Comparison of ENCODE assay signal across 9 cellular contexts in genomic region chr19:35628264-35628564, GRCh38. TPM values are rescaled to one million over a fixed set of nuclear protein-coding genes. Genes with fewer than 3 reads are reported as not detected.
DNase-seq lines count a peak whose midpoint lies in the region; ATAC-seq and TF ChIP-seq lines count a peak whose summit lies in the region.
"Had no signal": no experiment of that assay in that cellular context is flagged by ENCODE, and none has a peak within 500 bp of the region (broad histone marks: within the 10 kb centered on the region; RNA-seq: fewer than 3 reads in every experiment).

No MANE protein-coding gene starts in this region.

- DNase-seq in activated naive CD4-positive, alpha-beta T cell treated with anti-CD3 and anti-CD28 coated beads, Interleukin-2, amount 10 ng/mL, durations not matched to agents 7 days and 5 days, result no peak
- DNase-seq in activated naive CD4-positive, alpha-beta T cell (lab: John Stamatoyannopoulos, UW), result no peak
- DNase-seq in astrocyte of the spinal cord (ENCODE audit: low read depth, low spot score) (no peak), memory B cell (ENCODE audit: low spot score in 2 of 2) (no peak), upper lobe of right lung (no peak), kidney tubule cell (ENCODE audit: low spot score) (no peak)

- in situ Hi-C loops in astrocyte of the spinal cord (cut with HindIII; ENCODE audit: low sequenced_read_pairs), result no loop called here

- CTCF ChIA-PET in activated naive CD4-positive, alpha-beta T cell treated with anti-CD3 and anti-CD28 coated beads, Interleukin-2, amount 10 ng/mL, durations not matched to agents 7 days and 5 days (lab: Charles Lee), result no interaction called here

- intact Hi-C loops in upper lobe of right lung (cut with DNase I), result no loop called here

- H3K27ac ChIP-seq in upper lobe of right lung, result peak overlapping the region; percentile 96

- H3K27me3 ChIP-seq in upper lobe of right lung, result no peaks in the 10 kb centered on the region

- H3K4me3 ChIP-seq in astrocyte of the spinal cord (ENCODE audit: low read depth, low read length) (peak overlapping the region; percentile 95), upper lobe of right lung (peak overlapping the region; percentile 96)

- peaks cover 34% of the 10 kb centered on the region for H3K36me3 Mint-ChIP-seq in activated naive CD4-positive, alpha-beta T cell treated with anti-CD3 and anti-CD28 coated beads, Interleukin-2, amount 10 ng/mL, durations not matched to agents 7 days and 5 days
- peaks cover 19% of the 10 kb centered on the region for H3K36me3 Mint-ChIP-seq in memory B cell

- H3K27me3 Mint-ChIP-seq in activated naive CD4-positive, alpha-beta T cell treated with anti-CD3 and anti-CD28 coated beads, Interleukin-2, amount 10 ng/mL, durations not matched to agents 7 days and 5 days, result no peaks in the 10 kb centered on the region
- H3K27me3 Mint-ChIP-seq in memory B cell, result no peaks in the 10 kb centered on the region

- TF ChIP-seq CTCF in astrocyte of the spinal cord (IDR thresholded peaks at IDR 0.05; ENCODE audit: low read depth, low read length) (no peak), upper lobe of right lung (IDR thresholded peaks at IDR 0.05) (no peak)

- no peaks in the 10 kb centered on the region for H3K9me3 Mint-ChIP-seq in activated naive CD4-positive, alpha-beta T cell treated with anti-CD3 and anti-CD28 coated beads, Interleukin-2, amount 10 ng/mL, durations not matched to agents 7 days and 5 days
- H3K9me3 Mint-ChIP-seq in memory B cell, result no peaks in the 10 kb centered on the region

- peaks cover 22% of the 10 kb centered on the region for H3K4me1 Mint-ChIP-seq in activated naive CD4-positive, alpha-beta T cell treated with anti-CD3 and anti-CD28 coated beads, Interleukin-2, amount 10 ng/mL, durations not matched to agents 7 days and 5 days
- H3K4me1 Mint-ChIP-seq in memory B cell, result peaks cover 12% of the 10 kb centered on the region

- no peaks in the 10 kb centered on the region for H3K9me3 ChIP-seq in upper lobe of right lung

- H3K4me3 Mint-ChIP-seq in activated naive CD4-positive, alpha-beta T cell treated with anti-CD3 and anti-CD28 coated beads, Interleukin-2, amount 10 ng/mL, durations not matched to agents 7 days and 5 days, result peak overlapping the region; percentile 100
- H3K4me3 Mint-ChIP-seq in memory B cell, result peak overlapping the region; percentile 96

- H3K27ac Mint-ChIP-seq in activated naive CD4-positive, alpha-beta T cell treated with anti-CD3 and anti-CD28 coated beads, Interleukin-2, amount 10 ng/mL, durations not matched to agents 7 days and 5 days, result peak overlapping the region; percentile 99
- H3K27ac Mint-ChIP-seq in memory B cell, result peak overlapping the region; percentile 96

- peaks cover 28% of the 10 kb centered on the region for H3K36me3 ChIP-seq in upper lobe of right lung

- peaks cover 9% of the 10 kb centered on the region for H3K4me1 ChIP-seq in upper lobe of right lung

- peak; percentile 4 for ATAC-seq in memory B cell (ENCODE audit: low read depth)
- ATAC-seq in upper lobe of right lung, result no peak
- ATAC-seq in GM21447 (IDR thresholded peaks at IDR 0.05; ENCODE audit: unreplicated experiment), result no peak
- ATAC-seq in HG03469 (IDR thresholded peaks at IDR 0.05; ENCODE audit: unreplicated experiment), result no peak

RNA-seq across cellular contexts. Expression of gene RBM42, which starts 0.6 kb away (rescaled TPM):
- total RNA-seq in upper lobe of right lung, result 64.5 TPM

RNA-seq across cellular contexts. Expression of gene ETV2, which starts 13.3 kb away (rescaled TPM):
- total RNA-seq in upper lobe of right lung, result 0.72 TPM
- total RNA-seq: myocyte had no signal

RNA-seq across cellular contexts. Expression of gene HAUS5, which starts 15.7 kb away (rescaled TPM):
- total RNA-seq in upper lobe of right lung, result 8.9 TPM

RNA-seq across cellular contexts. Expression of gene COX6B1, which starts 19.9 kb away (rescaled TPM):
- 226 TPM for total RNA-seq in upper lobe of right lung

RNA-seq across cellular contexts. Expression of gene UPK1A, which starts 38.1 kb away (rescaled TPM):
- not detected for total RNA-seq in upper lobe of right lung
- total RNA-seq: myocyte had no signal
